Comparison of ENCODE assay signal across 1 cellular context in genomic region chr12:13222076-13222475, GRCh38.
TF ChIP-seq lines count a peak whose summit lies in the region.

No MANE protein-coding gene starts in this region.

TF ChIP-seq in A549, 52 proteins besides CTCF, POLR2A, EP300 and RAD21 (continued from another document):
- no peak for TF ChIP-seq E2F6 (IDR thresholded peaks at IDR 0.05; ENCODE audit: borderline replicate concordance, low read depth)
TF ChIP-seq in A549: peak in this region for 0.
